1 cellular context compared by ENCODE assay signal in the genomic region with DNA sequence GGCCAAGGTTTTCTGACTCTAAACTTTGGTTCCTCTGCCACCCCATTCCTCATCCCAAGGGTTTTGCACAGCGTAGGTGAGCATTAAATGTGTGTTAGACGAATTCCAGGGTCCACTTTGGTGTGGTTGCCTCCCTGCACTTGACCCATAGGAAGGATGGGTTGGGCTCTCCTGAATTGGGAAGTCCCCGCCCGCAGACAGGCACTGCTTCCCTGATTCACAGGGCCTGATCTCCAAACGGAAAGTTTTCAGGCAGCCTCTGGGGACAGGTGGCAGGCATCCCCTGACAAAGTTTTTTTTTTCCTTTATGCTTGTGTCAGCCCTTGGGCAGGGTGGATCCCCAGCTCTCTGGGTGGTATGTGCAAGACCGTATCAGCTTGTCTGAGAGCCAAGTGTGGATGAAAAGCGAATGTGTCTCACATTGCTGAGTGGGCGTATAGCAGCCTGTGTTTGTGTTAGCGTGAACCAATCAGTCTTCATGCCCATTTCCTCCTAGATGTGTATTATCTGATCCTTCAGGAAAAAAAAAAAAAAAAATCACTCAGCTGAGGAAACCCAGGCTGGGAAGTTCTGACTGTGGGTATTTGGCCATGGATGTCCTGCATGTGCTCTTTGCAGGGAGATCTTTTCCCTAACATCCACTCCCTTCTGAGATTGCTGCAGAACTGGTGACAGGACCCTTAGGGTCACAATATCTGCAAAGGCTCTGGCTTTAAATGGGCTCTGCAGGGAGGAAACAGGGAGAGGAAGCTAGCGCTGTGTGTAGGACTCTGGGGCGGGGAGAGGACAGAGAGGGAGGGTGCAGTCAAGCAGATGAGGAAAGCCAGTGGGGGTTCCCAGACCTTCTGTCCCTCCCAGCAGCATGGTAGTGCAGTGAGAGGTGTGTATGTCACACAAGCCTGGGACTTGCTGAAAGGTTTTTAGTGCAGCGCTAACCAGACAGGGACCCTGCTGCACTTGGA.
A peak's percentile ranks its signal among the peaks of the same experiment; 100 is the strongest.
TF ChIP-seq lines count a peak whose summit lies in the region.

No MANE protein-coding gene starts in this region.

TF ChIP-seq in HEK293, 187 proteins besides CTCF, POLR2A, EP300 and RAD21 (continued from another document):
- TF ChIP-seq ZNF398 (tag by site-specific recombination; IDR thresholded peaks at IDR 0.05) = peak; percentile 38; the same call in 1 of the 2 replicates
- TF ChIP-seq EGR2 (tag by site-specific recombination; IDR thresholded peaks at IDR 0.05; ENCODE audit: low read depth) = peak; percentile 56
- TF ChIP-seq, protein P1, sequence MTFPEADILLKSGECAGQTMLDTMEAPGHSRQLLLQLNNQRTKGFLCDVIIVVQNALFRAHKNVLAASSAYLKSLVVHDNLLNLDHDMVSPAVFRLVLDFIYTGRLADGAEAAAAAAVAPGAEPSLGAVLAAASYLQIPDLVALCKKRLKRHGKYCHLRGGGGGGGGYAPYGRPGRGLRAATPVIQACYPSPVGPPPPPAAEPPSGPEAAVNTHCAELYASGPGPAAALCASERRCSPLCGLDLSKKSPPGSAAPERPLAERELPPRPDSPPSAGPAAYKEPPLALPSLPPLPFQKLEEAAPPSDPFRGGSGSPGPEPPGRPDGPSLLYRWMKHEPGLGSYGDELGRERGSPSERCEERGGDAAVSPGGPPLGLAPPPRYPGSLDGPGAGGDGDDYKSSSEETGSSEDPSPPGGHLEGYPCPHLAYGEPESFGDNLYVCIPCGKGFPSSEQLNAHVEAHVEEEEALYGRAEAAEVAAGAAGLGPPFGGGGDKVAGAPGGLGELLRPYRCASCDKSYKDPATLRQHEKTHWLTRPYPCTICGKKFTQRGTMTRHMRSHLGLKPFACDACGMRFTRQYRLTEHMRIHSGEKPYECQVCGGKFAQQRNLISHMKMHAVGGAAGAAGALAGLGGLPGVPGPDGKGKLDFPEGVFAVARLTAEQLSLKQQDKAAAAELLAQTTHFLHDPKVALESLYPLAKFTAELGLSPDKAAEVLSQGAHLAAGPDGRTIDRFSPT (tag by site-specific recombination; IDR thresholded peaks at IDR 0.05) = no peak
- no peak for TF ChIP-seq SALL2 (tag by site-specific recombination; IDR thresholded peaks at IDR 0.05; ENCODE audit: borderline replicate concordance)
